Comparison of ENCODE assay signal across 9 cellular contexts in the genomic region with DNA sequence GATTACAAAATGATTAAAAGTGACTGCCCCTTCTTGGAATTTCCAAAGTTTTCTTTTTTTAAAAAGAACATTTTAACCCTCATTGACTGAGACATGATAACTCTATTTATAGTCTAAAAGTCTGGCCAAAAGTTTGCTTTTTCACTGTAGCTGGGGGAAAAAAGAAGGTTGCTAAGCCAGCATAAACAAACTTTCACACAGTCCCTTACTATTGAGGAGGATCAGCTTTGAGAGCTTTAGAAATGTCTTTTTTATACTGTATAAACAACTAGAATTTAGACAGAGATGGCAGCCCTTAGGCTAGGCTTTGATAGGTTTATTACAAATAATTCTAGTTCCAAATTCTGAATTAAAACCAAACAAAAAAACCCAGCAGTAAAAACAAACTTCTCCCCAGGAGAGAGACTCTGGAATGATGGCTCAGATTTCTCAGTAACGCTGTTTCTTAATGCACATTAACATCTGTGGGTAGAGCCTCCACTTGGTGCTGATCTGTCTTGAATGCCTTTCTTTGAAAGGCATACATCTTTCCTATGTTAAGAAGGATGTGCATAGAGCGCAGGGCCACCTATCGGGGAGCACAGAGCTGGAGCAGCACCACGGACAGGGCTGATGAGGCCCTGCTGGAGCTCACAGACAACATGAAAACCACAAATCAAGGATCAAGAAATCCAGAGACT.
DNase-seq lines count a peak whose midpoint lies in the region; ATAC-seq and TF ChIP-seq lines count a peak whose summit lies in the region.
"Had no signal": no experiment of that assay in that cellular context is flagged by ENCODE, and none has a peak within 500 bp of the region (broad histone marks: within the 10 kb centered on the region; RNA-seq: fewer than 3 reads in every experiment).

No MANE protein-coding gene starts in this region.

- H3K36me3 ChIP-seq in mammary epithelial cell (ENCODE audit: insufficient read depth, low read length) (no peaks in the 10 kb centered on the region), muscle layer of duodenum (ENCODE audit: control insufficient read depth in 1 of 2, insufficient read depth in 2 of 2, low read length in 2 of 2) (peaks cover 2 to 23% of the 10 kb centered on the region in 2 donors)

- no peak for ATAC-seq in GM18502 (IDR thresholded peaks at IDR 0.05; ENCODE audit: poor library complexity, unreplicated experiment)
- no peak for ATAC-seq in GM21619 (IDR thresholded peaks at IDR 0.05; ENCODE audit: unreplicated experiment)
- ATAC-seq in activated CD4-positive, CD25-positive, alpha-beta regulatory T cell treated with anti-CD3 and anti-CD28 coated beads, Interleukin-2, amount 50 U/mL, for 24 hours: no peak

- TF ChIP-seq RAD21 in Ishikawa (IDR thresholded peaks at IDR 0.05; ENCODE audit: low read depth): peak; percentile 21; the same call in 1 of the 2 replicates

- H3K9me3 ChIP-seq in mammary epithelial cell (replicated peaks; ENCODE audit: insufficient read depth, low read length): no peaks in the 10 kb centered on the region
- H3K9me3 ChIP-seq in muscle layer of duodenum (ENCODE audit: control insufficient read depth in 1 of 2, low read length in 2 of 2): no peaks in the 10 kb centered on the region

- no peak overlapping the region for H3K4me2 ChIP-seq in mammary epithelial cell (ENCODE audit: insufficient read depth, low read depth, low read length)

- no peak for TF ChIP-seq EP300 in Ishikawa (IDR thresholded peaks at IDR 0.05; ENCODE audit: borderline replicate concordance)

- no peak overlapping the region for H3K9ac ChIP-seq in mammary epithelial cell (ENCODE audit: insufficient read depth, low read length)

- no peak overlapping the region for H2AFZ ChIP-seq in mammary epithelial cell (ENCODE audit: low read depth, low read length)

- no peaks in the 10 kb centered on the region for H3K79me2 ChIP-seq in mammary epithelial cell (ENCODE audit: insufficient read depth, low read length)

- TF ChIP-seq CTCF in mammary epithelial cell (conservative IDR thresholded peaks at IDR 0.05 in 1 of 2, IDR thresholded peaks at IDR 0.05 in 1 of 2; ENCODE audit: extremely low read depth in 1 of 2, insufficient read depth in 1 of 2, low read depth in 1 of 2, low read length in 2 of 2): peak in 1 of 2 donors; percentile 20

- H3K4me3 ChIP-seq in mammary epithelial cell (replicated peaks in 1 of 3; ENCODE audit: insufficient read depth in 1 of 3, low read depth in 2 of 3, low read length in 3 of 3) (no peak overlapping the region), muscle layer of duodenum (ENCODE audit: low read depth in 1 of 2, low read length in 2 of 2) (no peak overlapping the region)

- no TSS peak for BruUV-seq in mammary epithelial cell (replicated peaks; lab: Mats Ljungman, UMichigan)

- in situ Hi-C loops in mammary epithelial cell (cut with MboI; ENCODE audit: low sequenced_read_pairs in 2 of 2): no loop called here

- WGBS in mammary epithelial cell (ENCODE audit: low coverage, missing lambda C conversion rate): 39% methylated on average over 4 of the region's 4 CpGs

- H3K4me1 ChIP-seq in mammary epithelial cell (ENCODE audit: insufficient read depth, low read length): peaks cover 14% of the 10 kb centered on the region
- H3K4me1 ChIP-seq in muscle layer of duodenum (ENCODE audit: control insufficient read depth in 1 of 2, insufficient read depth in 2 of 2, low read length in 2 of 2): peaks cover 0 to 58% of the 10 kb centered on the region in 2 donors

- dilution Hi-C loops in mammary epithelial cell (cut with HindIII; ENCODE audit: low sequenced_read_pairs): no loop called here

- H3K27me3 ChIP-seq in mammary epithelial cell (ENCODE audit: insufficient read depth, low read length) (no peaks in the 10 kb centered on the region), muscle layer of duodenum (ENCODE audit: low read depth, low read length) (no peaks in the 10 kb centered on the region)

- DNase-seq in D341Med (ENCODE audit: low spot score) (peak; percentile 27), mammary epithelial cell (peak; percentile 19), GM19240 (ENCODE audit: insufficient read length, low spot score) (no peak)

- intact Hi-C loops in mammary epithelial cell (cut with micrococcal nuclease): no loop called here

- no peaks in the 10 kb centered on the region for H4K20me1 ChIP-seq in mammary epithelial cell (ENCODE audit: insufficient read depth, low read length)

- H3K27ac ChIP-seq in mammary epithelial cell (ENCODE audit: insufficient read depth, low read depth, low read length) (no peak overlapping the region), muscle layer of duodenum (ENCODE audit: low read length) (peak overlapping the region; percentile 34)
- H3K27ac ChIP-seq: HL-60 had no signal

- CTCF ChIA-PET in mammary epithelial cell (lab: Charles Lee; ENCODE audit: low non-redundant PET): no interaction called here

TF ChIP-seq in Ishikawa, 13 proteins besides CTCF, POLR2A, EP300 and RAD21:
- TF ChIP-seq TEAD4 (IDR thresholded peaks at IDR 0.05) (0 out of 2 replicates have a peak, but pooled peaks have one; percentile 22), NFIC (IDR thresholded peaks at IDR 0.05) (no peak)
- TF ChIP-seq, protein P1, sequence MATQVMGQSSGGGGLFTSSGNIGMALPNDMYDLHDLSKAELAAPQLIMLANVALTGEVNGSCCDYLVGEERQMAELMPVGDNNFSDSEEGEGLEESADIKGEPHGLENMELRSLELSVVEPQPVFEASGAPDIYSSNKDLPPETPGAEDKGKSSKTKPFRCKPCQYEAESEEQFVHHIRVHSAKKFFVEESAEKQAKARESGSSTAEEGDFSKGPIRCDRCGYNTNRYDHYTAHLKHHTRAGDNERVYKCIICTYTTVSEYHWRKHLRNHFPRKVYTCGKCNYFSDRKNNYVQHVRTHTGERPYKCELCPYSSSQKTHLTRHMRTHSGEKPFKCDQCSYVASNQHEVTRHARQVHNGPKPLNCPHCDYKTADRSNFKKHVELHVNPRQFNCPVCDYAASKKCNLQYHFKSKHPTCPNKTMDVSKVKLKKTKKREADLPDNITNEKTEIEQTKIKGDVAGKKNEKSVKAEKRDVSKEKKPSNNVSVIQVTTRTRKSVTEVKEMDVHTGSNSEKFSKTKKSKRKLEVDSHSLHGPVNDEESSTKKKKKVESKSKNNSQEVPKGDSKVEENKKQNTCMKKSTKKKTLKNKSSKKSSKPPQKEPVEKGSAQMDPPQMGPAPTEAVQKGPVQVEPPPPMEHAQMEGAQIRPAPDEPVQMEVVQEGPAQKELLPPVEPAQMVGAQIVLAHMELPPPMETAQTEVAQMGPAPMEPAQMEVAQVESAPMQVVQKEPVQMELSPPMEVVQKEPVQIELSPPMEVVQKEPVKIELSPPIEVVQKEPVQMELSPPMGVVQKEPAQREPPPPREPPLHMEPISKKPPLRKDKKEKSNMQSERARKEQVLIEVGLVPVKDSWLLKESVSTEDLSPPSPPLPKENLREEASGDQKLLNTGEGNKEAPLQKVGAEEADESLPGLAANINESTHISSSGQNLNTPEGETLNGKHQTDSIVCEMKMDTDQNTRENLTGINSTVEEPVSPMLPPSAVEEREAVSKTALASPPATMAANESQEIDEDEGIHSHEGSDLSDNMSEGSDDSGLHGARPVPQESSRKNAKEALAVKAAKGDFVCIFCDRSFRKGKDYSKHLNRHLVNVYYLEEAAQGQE (IDR thresholded peaks at IDR 0.05; ENCODE audit: low read depth): peak; percentile 91
- TF ChIP-seq, protein P2, sequence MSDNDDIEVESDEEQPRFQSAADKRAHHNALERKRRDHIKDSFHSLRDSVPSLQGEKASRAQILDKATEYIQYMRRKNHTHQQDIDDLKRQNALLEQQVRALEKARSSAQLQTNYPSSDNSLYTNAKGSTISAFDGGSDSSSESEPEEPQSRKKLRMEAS (IDR thresholded peaks at IDR 0.05): no peak
